ENCODE assay signal across 21 cellular contexts in genomic region chr5:136047858-136048257, GRCh38. TPM values are rescaled to one million over a fixed set of nuclear protein-coding genes. Genes with fewer than 3 reads are reported as not detected.
DNase-seq lines count a peak whose midpoint lies in the region; ATAC-seq and TF ChIP-seq lines count a peak whose summit lies in the region.
"Had no signal": no experiment of that assay in that cellular context is flagged by ENCODE, and none has a peak within 500 bp of the region (broad histone marks: within the 10 kb centered on the region; RNA-seq: fewer than 3 reads in every experiment).

No MANE protein-coding gene starts in this region.

- no peak for TF ChIP-seq POLR2A in IMR-90 (IDR thresholded peaks at IDR 0.05; ENCODE audit: low read depth, low read length)

- H3K27ac ChIP-seq in IMR-90 (ENCODE audit: insufficient read depth, low read length) = peak overlapping the region; percentile 15
- no peak overlapping the region for H3K27ac ChIP-seq in endodermal cell (ENCODE audit: low read depth, low read length)
- H3K27ac ChIP-seq in OCI-LY7 (ENCODE audit: low read depth, low read length, poor library complexity, severe bottlenecking) = no peak overlapping the region
- H3K27ac ChIP-seq: SK-N-MC, tibial nerve had no signal

- no peak for ATAC-seq in IMR-90 (ENCODE audit: low read depth)
- ATAC-seq in HG02885 (IDR thresholded peaks at IDR 0.05; ENCODE audit: poor library complexity, unreplicated experiment) = no peak
- ATAC-seq in GM18502 (IDR thresholded peaks at IDR 0.05; ENCODE audit: poor library complexity, unreplicated experiment) = no peak
- ATAC-seq: K562; stimulated activated naive B cell treated with anti-CD40 and anti-IgM and Interleukin-4, amounts not matched to agents 10 μg/mL and 1 μg/mL and 100 μg/mL, for 72 hours had no signal

- POLR2A ChIA-PET in IMR-90 (lab: Charles Lee; ENCODE audit: unreplicated experiment) = no interaction called here
- POLR2A ChIA-PET in OCI-LY7 (lab: Charles Lee) = no interaction called here

- H3K9me1 ChIP-seq in IMR-90 (ENCODE audit: insufficient read depth, low read length) = peaks cover 38% of the 10 kb centered on the region

- H3K79me2 ChIP-seq in OCI-LY7 (ENCODE audit: insufficient read depth, low read depth, low read length) = no peaks in the 10 kb centered on the region

- H4K5ac ChIP-seq in IMR-90 (ENCODE audit: low read depth, low read length) = no peak overlapping the region; the same call in 1 of the 2 replicates

- peak overlapping the region; percentile 3 for H2AK9ac ChIP-seq in IMR-90 (replicated peaks; ENCODE audit: low read depth, low read length, poor library complexity)

- peaks cover 3% of the 10 kb centered on the region for H3K27me3 Mint-ChIP-seq in endodermal cell (ENCODE audit: insufficient read depth)
- H3K27me3 Mint-ChIP-seq: activated CD4-positive, alpha-beta T cell treated with anti-CD3 and anti-CD28 coated beads, Interleukin-2, amount 10 ng/mL, durations not matched to agents 24 days and 14 days had no signal

- H3K14ac ChIP-seq in IMR-90 (replicated peaks; ENCODE audit: low read depth, low read length) = no peak overlapping the region

- no peak for TF ChIP-seq RAD21 in IMR-90 (IDR thresholded peaks at IDR 0.05; ENCODE audit: low read length)

- H2BK120ac ChIP-seq in IMR-90 (ENCODE audit: low read depth, low read length) = no peak overlapping the region

- H4K8ac ChIP-seq in IMR-90 (ENCODE audit: low read depth in 2 of 2, low read length in 2 of 2) = 0 out of 4 replicates have a peak overlapping the region, but pooled peaks of 1 of the 2 experiments have one; percentile 3

- H3K9me2 ChIP-seq in OCI-LY7 (ENCODE audit: insufficient read depth, low read length) = no peaks in the 10 kb centered on the region

- no peak overlapping the region for H3K56ac ChIP-seq in IMR-90 (ENCODE audit: extremely low read depth, insufficient read depth, low read length)

- BruUV-seq in IMR-90 (replicated peaks; lab: Mats Ljungman, UMichigan) (no TSS peak), OCI-LY7 (replicated peaks; lab: Mats Ljungman, UMichigan) (no TSS peak)

- H3K9ac ChIP-seq in IMR-90 (ENCODE audit: low read depth, low read length) (no peak overlapping the region), endodermal cell (ENCODE audit: extremely low read depth, low read length, poor library complexity, severe bottlenecking) (no peak overlapping the region)

- H3K36me3 ChIP-seq in IMR-90 (ENCODE audit: control insufficient read depth, insufficient read depth, low read length) (peaks cover 85% of the 10 kb centered on the region), endodermal cell (ENCODE audit: control insufficient read depth, insufficient read depth, low read length) (no peaks in the 10 kb centered on the region), OCI-LY7 (ENCODE audit: insufficient read depth, low read length) (no peaks in the 10 kb centered on the region)
- H3K36me3 ChIP-seq: HAP-1 had no signal

- no peak overlapping the region for H2BK5ac ChIP-seq in IMR-90 (ENCODE audit: low read depth, low read length, poor library complexity, severe bottlenecking)

- H3K9me3 ChIP-seq in IMR-90 (ENCODE audit: control insufficient read depth, insufficient read depth, low read length) (no peaks in the 10 kb centered on the region), endodermal cell (ENCODE audit: control insufficient read depth, low read length) (no peaks in the 10 kb centered on the region), OCI-LY7 (ENCODE audit: low read length) (no peaks in the 10 kb centered on the region)
- H3K9me3 ChIP-seq: HAP-1, tibial nerve had no signal

- no peak overlapping the region for H3K27ac Mint-ChIP-seq in endodermal cell
- H3K27ac Mint-ChIP-seq: activated CD4-positive, alpha-beta T cell treated with anti-CD3 and anti-CD28 coated beads, Interleukin-2, amount 10 ng/mL, durations not matched to agents 24 days and 14 days; stimulated activated naive B cell treated with anti-CD40 and anti-IgM and Interleukin-4, amounts not matched to agents 10 μg/mL and 1 μg/mL and 100 μg/mL, for 72 hours had no signal

- H2AFZ ChIP-seq in IMR-90 (replicated peaks; ENCODE audit: low read length, poor library complexity) (no peak overlapping the region), OCI-LY7 (ENCODE audit: low read length) (no peak overlapping the region)

- H3K4me3 ChIP-seq in IMR-90 (ENCODE audit: insufficient read depth, low read depth, low read length) (no peak overlapping the region), endodermal cell (ENCODE audit: low read length) (no peak overlapping the region), OCI-LY7 (ENCODE audit: low read depth, low read length, poor library complexity, severe bottlenecking) (no peak overlapping the region)
- H3K4me3 ChIP-seq: HAP-1, K562, SK-N-MC, tibial nerve had no signal

- CTCF ChIA-PET in IMR-90 (lab: Yijun Ruan, JAX) = no interaction called here
- CTCF ChIA-PET in OCI-LY7 (lab: Charles Lee; ENCODE audit: unreplicated experiment) = interaction anchor here (0.5 kb wide), 1 partner anchor 123 kb away, joined by 3 read pairs; no protein-coding TSS in a partner anchor

- peaks cover 27 to 55% of the 10 kb centered on the region in 2 experiments; a peak in 3 of 4 replicates for H3K79me1 ChIP-seq in IMR-90 (ENCODE audit: low read depth in 1 of 2, low read length in 2 of 2)

- intact Hi-C loops in IMR-90 (cut with micrococcal nuclease) (no loop called here), posterior vena cava (cut with DNase I) (loop anchor here in 1 of 2 donors (5.0 to 10.0 kb wide), 2 partner anchors 1203 to 1951 kb away; partner anchors contain the start of gene C5orf24), OCI-LY7 (cut with micrococcal nuclease; ENCODE audit: unreplicated experiment) (no loop called here)

- H4K91ac ChIP-seq in IMR-90 (ENCODE audit: insufficient read depth, low read depth, low read length) = no peak overlapping the region; the same call in 1 of the 2 replicates

- no CpG with 5 or more reads among the region's 8 CpGs for WGBS in IMR-90 (ENCODE audit: extremely low coverage in 2 of 2, insufficient read length in 1 of 2), 2 experiments
- WGBS in endodermal cell (ENCODE audit: insufficient coverage in 1 of 2, insufficient read length in 1 of 2), 2 experiments = 94 to 100% methylated on average over 5 to 8 of the region's 8 CpGs

- dilution Hi-C loops in IMR-90 (cut with HindIII; ENCODE audit: low sequenced_read_pairs, unreplicated experiment) = no loop called here

- no peaks in the 10 kb centered on the region for H3K4me1 Mint-ChIP-seq in endodermal cell

- H3K4ac ChIP-seq in IMR-90 (ENCODE audit: low read depth, low read length) = no peak overlapping the region

- 0 out of 2 replicates have a peak, but pooled peaks cover 13% of the 10 kb centered on the region for H4K20me1 ChIP-seq in IMR-90 (ENCODE audit: insufficient read depth, low read length)
- no peaks in the 10 kb centered on the region for H4K20me1 ChIP-seq in OCI-LY7 (ENCODE audit: insufficient read depth, low read length)

- no peaks in the 10 kb centered on the region for H3K9me3 Mint-ChIP-seq in endodermal cell
- H3K9me3 Mint-ChIP-seq: activated CD4-positive, alpha-beta T cell treated with anti-CD3 and anti-CD28 coated beads, Interleukin-2, amount 10 ng/mL, durations not matched to agents 24 days and 14 days; stimulated activated naive B cell treated with anti-CD40 and anti-IgM and Interleukin-4, amounts not matched to agents 10 μg/mL and 1 μg/mL and 100 μg/mL, for 72 hours had no signal

- TF ChIP-seq CTCF in IMR-90 (conservative IDR thresholded peaks at IDR 0.05; ENCODE audit: low read depth, low read length) (no peak), endodermal cell (conservative IDR thresholded peaks at IDR 0.05) (no peak), OCI-LY7 (conservative IDR thresholded peaks at IDR 0.05; ENCODE audit: low read length) (no peak)

- H3K36me3 Mint-ChIP-seq in endodermal cell (ENCODE audit: low read depth) = no peaks in the 10 kb centered on the region
- H3K36me3 Mint-ChIP-seq: stimulated activated naive B cell treated with anti-CD40 and anti-IgM and Interleukin-4, amounts not matched to agents 10 μg/mL and 1 μg/mL and 100 μg/mL, for 72 hours had no signal

- H3K4me2 ChIP-seq in IMR-90 (ENCODE audit: low read depth, low read length) (no peak overlapping the region), OCI-LY7 (ENCODE audit: low read length) (no peak overlapping the region)

- H3K23ac ChIP-seq in IMR-90 (ENCODE audit: low read depth, low read length) = no peak overlapping the region

- no peak overlapping the region for H3K4me3 Mint-ChIP-seq in endodermal cell
- H3K4me3 Mint-ChIP-seq: activated CD4-positive, alpha-beta T cell treated with anti-CD3 and anti-CD28 coated beads, Interleukin-2, amount 10 ng/mL, durations not matched to agents 24 days and 14 days; stimulated activated naive B cell treated with anti-CD40 and anti-IgM and Interleukin-4, amounts not matched to agents 10 μg/mL and 1 μg/mL and 100 μg/mL, for 72 hours had no signal

- DNase-seq in AML-193 (lab: John Stamatoyannopoulos, UW) (peak; percentile 38 to 47), IMR-90 (no peak), endodermal cell (peak; percentile 36), posterior vena cava (ENCODE audit: low spot score) (peak; percentile 83), SIG-M5 (lab: John Stamatoyannopoulos, UW) (no peak), OCI-LY7 (ENCODE audit: low spot score) (no peak)
- DNase-seq: activated CD4-positive, alpha-beta T cell treated with anti-CD3 and anti-CD28 coated beads, Interleukin-2, amount 10 ng/mL, durations not matched to agents 24 days and 14 days; COR-L47; EL; hippocampal formation; midbrain; NCI-H1048; NCI-H2081 treated with DMSO at 0.1 percent for 48 hours; NCI-H526; stimulated activated naive B cell treated with anti-CD40 and anti-IgM and Interleukin-4, amounts not matched to agents 10 μg/mL and 1 μg/mL and 100 μg/mL, for 72 hours had no signal

- no peak overlapping the region; the same call in 1 of the 2 replicates for H2AK5ac ChIP-seq in IMR-90 (ENCODE audit: low read depth, low read length)

- H3K27me3 ChIP-seq in IMR-90 (ENCODE audit: control insufficient read depth, insufficient read depth, low read length) (no peaks in the 10 kb centered on the region), endodermal cell (ENCODE audit: control insufficient read depth, insufficient read depth, low read length, poor library complexity, severe bottlenecking) (no peaks in the 10 kb centered on the region)
- H3K27me3 ChIP-seq: tibial nerve had no signal

- H2BK20ac ChIP-seq in IMR-90 (ENCODE audit: low read depth, low read length) = no peak overlapping the region

- in situ Hi-C loops in IMR-90 (cut with MboI; ENCODE audit: low sequenced_read_pairs) = no loop called here

- no peak overlapping the region for H2BK15ac ChIP-seq in IMR-90 (ENCODE audit: low read depth, low read length)

- no peak overlapping the region for H3K18ac ChIP-seq in IMR-90 (ENCODE audit: low read depth, low read length)

- H3K4me1 ChIP-seq in IMR-90 (ENCODE audit: control insufficient read depth, insufficient read depth, low read length) (peaks cover 12% of the 10 kb centered on the region), endodermal cell (ENCODE audit: control insufficient read depth, insufficient read depth, low read length) (no peaks in the 10 kb centered on the region), OCI-LY7 (ENCODE audit: insufficient read depth, low read length, poor library complexity, severe bottlenecking) (peaks cover 9% of the 10 kb centered on the region)
- H3K4me1 ChIP-seq: HAP-1 had no signal

RNA-seq across cellular contexts. Expression of gene TGFBI, which starts 19.1 kb away (rescaled TPM):
- total RNA-seq in IMR-90 (2012; rRNA removed) (483 and 618 TPM in 2 replicates), endodermal cell (1 to 10 TPM; 2.8 to 4.9 TPM), posterior vena cava (100 to 1,000 TPM; 173 to 286 TPM), OCI-LY7 (2022) (not detected in 2 replicates)
- polyA plus RNA-seq in IMR-90 (2012; rRNA removed) = 1,362 and 1,551 TPM in 2 replicates
- polyA plus RNA-seq in IMR-90 (2012; cell fraction: cytosol; rRNA removed) = 790 and 1,298 TPM in 2 replicates
- polyA plus RNA-seq in IMR-90 (2012; cell fraction: nucleus; rRNA removed; ENCODE audit: low replicate concordance) = 1,060 and 1,205 TPM in 2 replicates
- 40.8 TPM for polyA plus RNA-seq in endodermal cell (2013, experiment 1 of 2)
- polyA plus RNA-seq in endodermal cell (2013, experiment 2 of 2) = 59.6 TPM
- total RNA-seq in OCI-LY7 (2014; rRNA removed; shearing (Covaris generic)) = not detected in 2 replicates
- total RNA-seq: activated CD4-positive, alpha-beta T cell treated with anti-CD3 and anti-CD28 coated beads, Interleukin-2, amount 10 ng/mL, durations not matched to agents 24 days and 14 days had no signal

Comparison
In these comparisons a context has a peak if more than half of its experiments do, and no peak if none do; other contexts are left out.
1. DNase-seq: peak in AML-193 (2 of 2), endodermal cell (single experiment) and posterior vena cava (single experiment); none in IMR-90 (single experiment), SIG-M5 (single experiment) and OCI-LY7 (single experiment).
2. RNA of gene TGFBI, which starts 19.1 kb away (total RNA-seq): 483 to 618 TPM in IMR-90 and 173 to 286 TPM in posterior vena cava; 2.8 to 4.9 TPM in endodermal cell and not detected in OCI-LY7; every median in the first group is over 10 times any median in the second.